In genomic region chr14:92176476-92176875, GRCh38 we compare ENCODE assay signal across 26 cellular contexts. TPM values are rescaled to one million over a fixed set of nuclear protein-coding genes. Genes with fewer than 3 reads are reported as not detected.
DNase-seq lines count a peak whose midpoint lies in the region; ATAC-seq, FAIRE-seq and TF ChIP-seq lines count a peak whose summit lies in the region.
"Had no signal": no experiment of that assay in that cellular context is flagged by ENCODE, and none has a peak within 500 bp of the region (broad histone marks: within the 10 kb centered on the region; RNA-seq: fewer than 3 reads in every experiment).

No MANE protein-coding gene starts in this region.

- H3K27me3 ChIP-seq in RWPE2 (ENCODE audit: insufficient read depth, poor library complexity, severe bottlenecking) (no peaks in the 10 kb centered on the region), mammary epithelial cell (ENCODE audit: insufficient read depth, low read length) (no peaks in the 10 kb centered on the region), keratinocyte (ENCODE audit: control insufficient read depth, extremely low read depth, insufficient read depth, low read length) (no peaks in the 10 kb centered on the region), MG63 (no peaks in the 10 kb centered on the region)
- H3K27me3 ChIP-seq: BE2C, BLaER1 had no signal

- no peaks in the 10 kb centered on the region for H3K9me3 ChIP-seq in RWPE2 (ENCODE audit: severe bottlenecking)
- H3K9me3 ChIP-seq in mammary epithelial cell (replicated peaks; ENCODE audit: insufficient read depth, low read length) = no peaks in the 10 kb centered on the region
- no peaks in the 10 kb centered on the region for H3K9me3 ChIP-seq in keratinocyte (ENCODE audit: control insufficient read depth, low read depth, low read length)
- H3K9me3 ChIP-seq in mucosa of descending colon = no peaks in the 10 kb centered on the region
- H3K9me3 ChIP-seq in MG63 = no peaks in the 10 kb centered on the region
- H3K9me3 ChIP-seq: BE2C had no signal

- in situ Hi-C loops in mammary epithelial cell (cut with MboI; ENCODE audit: low sequenced_read_pairs in 2 of 2) = no loop called here

- intact Hi-C loops in mammary epithelial cell (cut with micrococcal nuclease) = no loop called here
- intact Hi-C loops in left colon (cut with DNase I, micrococcal nuclease) = no loop called here
- intact Hi-C loops in mucosa of descending colon (cut with DNase I, micrococcal nuclease) = no loop called here

- no peak for TF ChIP-seq CTCF in RWPE2 (IDR thresholded peaks at IDR 0.05; ENCODE audit: poor library complexity, severe bottlenecking)
- TF ChIP-seq CTCF in mammary epithelial cell (conservative IDR thresholded peaks at IDR 0.05 in 1 of 2, IDR thresholded peaks at IDR 0.05 in 1 of 2; ENCODE audit: extremely low read depth in 1 of 2, insufficient read depth in 1 of 2, low read depth in 1 of 2, low read length in 2 of 2) = no peak
- no peak for TF ChIP-seq CTCF in epithelial cell of esophagus (IDR thresholded peaks at IDR 0.05; ENCODE audit: insufficient read depth, low read depth, low read length, missing control alignments)
- no peak for TF ChIP-seq CTCF in keratinocyte (optimal IDR thresholded peaks at IDR 0.05 in 1 of 3, IDR thresholded peaks at IDR 0.05 in 1 of 3, conservative IDR thresholded peaks at IDR 0.05 in 1 of 3; ENCODE audit: extremely low read depth in 1 of 3, insufficient read depth in 2 of 3, low read length in 3 of 3)
- no peak for TF ChIP-seq CTCF in mucosa of descending colon (IDR thresholded peaks at IDR 0.05)

- CTCF ChIA-PET in mammary epithelial cell (lab: Charles Lee; ENCODE audit: low non-redundant PET) = no interaction called here

- H3K27ac ChIP-seq in RWPE2 (ENCODE audit: poor library complexity, severe bottlenecking) (no peak overlapping the region), mammary epithelial cell (ENCODE audit: insufficient read depth, low read depth, low read length) (no peak overlapping the region), keratinocyte (ENCODE audit: control insufficient read depth, insufficient read depth, low read length) (no peak overlapping the region)
- H3K27ac ChIP-seq: BLaER1 had no signal

- H3K36me3 ChIP-seq in RWPE2 (ENCODE audit: low read depth) (no peaks in the 10 kb centered on the region), mammary epithelial cell (ENCODE audit: insufficient read depth, low read length) (no peaks in the 10 kb centered on the region), keratinocyte (ENCODE audit: control insufficient read depth in 2 of 2, extremely low read depth in 1 of 2, insufficient read depth in 2 of 2, low read length in 2 of 2) (no peaks in the 10 kb centered on the region), mucosa of descending colon (ENCODE audit: low read depth) (no peaks in the 10 kb centered on the region), MG63 (no peaks in the 10 kb centered on the region)
- H3K36me3 ChIP-seq: BE2C, BLaER1 had no signal

- H3K4me2 ChIP-seq in mammary epithelial cell (ENCODE audit: insufficient read depth, low read depth, low read length) = no peak overlapping the region
- no peak overlapping the region for H3K4me2 ChIP-seq in keratinocyte (ENCODE audit: control insufficient read depth, extremely low read depth, insufficient read depth, low read depth, low read length)
- H3K4me2 ChIP-seq: BLaER1 had no signal

- no peak overlapping the region for H3K4me3 ChIP-seq in RWPE2 (ENCODE audit: severe bottlenecking)
- no peak overlapping the region for H3K4me3 ChIP-seq in mammary epithelial cell (replicated peaks in 1 of 3; ENCODE audit: insufficient read depth in 1 of 3, low read depth in 2 of 3, low read length in 3 of 3)
- no peak overlapping the region for H3K4me3 ChIP-seq in epithelial cell of esophagus (ENCODE audit: low read length)
- H3K4me3 ChIP-seq in keratinocyte (ENCODE audit: control insufficient read depth in 2 of 3, extremely low read depth in 1 of 3, insufficient read depth in 2 of 3, low read depth in 1 of 3, low read length in 3 of 3) = no peak overlapping the region
- no peak overlapping the region for H3K4me3 ChIP-seq in mucosa of descending colon
- H3K4me3 ChIP-seq in MG63 = no peak overlapping the region
- H3K4me3 ChIP-seq: BLaER1, GM12878 had no signal

- DNase-seq in RWPE2 (ENCODE audit: low spot score) (no peak), mammary epithelial cell (peak; percentile 25), epithelial cell of esophagus (ENCODE audit: low read depth) (peak; percentile 62), keratinocyte (ENCODE audit: low read depth, low spot score) (no peak), left colon (no peak), mucosa of descending colon (no peak), MG63 (no peak)
- DNase-seq: 8988T; ACHN; BE2C; C1 segment of cervical spinal cord; CD4-positive, alpha-beta memory T cell; CD4-positive, CD25-positive, alpha-beta regulatory T cell; CD8-positive, alpha-beta memory T cell; DMS 273 treated with DMSO at 0.1 percent for 48 hours; DMS153; DMS53; DMS79; DND-41; EL; GDM1 had no signal

- no peaks in the 10 kb centered on the region for H3K9me1 ChIP-seq in keratinocyte (ENCODE audit: control insufficient read depth, extremely low read depth, insufficient read depth, low read length)

- 45% methylated on average over 2 of the region's 2 CpGs for WGBS in mammary epithelial cell (ENCODE audit: low coverage, missing lambda C conversion rate)

- dilution Hi-C loops in mammary epithelial cell (cut with HindIII; ENCODE audit: low sequenced_read_pairs) (no loop called here), keratinocyte (cut with MboI; ENCODE audit: extremely low pct_ligation_motif_present, low sequenced_read_pairs) (no loop called here)

- H3K4me1 ChIP-seq in RWPE2 (ENCODE audit: insufficient read depth, poor library complexity, severe bottlenecking) (no peaks in the 10 kb centered on the region), mammary epithelial cell (ENCODE audit: insufficient read depth, low read length) (peaks cover 7% of the 10 kb centered on the region), keratinocyte (ENCODE audit: control insufficient read depth, extremely low read depth, insufficient read depth, low read length) (peaks cover 4% of the 10 kb centered on the region), mucosa of descending colon (ENCODE audit: low read depth) (no peaks in the 10 kb centered on the region)
- H3K4me1 ChIP-seq: BE2C, BLaER1 had no signal

- no TSS peak for BruUV-seq in mammary epithelial cell (replicated peaks; lab: Mats Ljungman, UMichigan)

- H4K20me1 ChIP-seq in mammary epithelial cell (ENCODE audit: insufficient read depth, low read length) (no peaks in the 10 kb centered on the region), keratinocyte (ENCODE audit: control insufficient read depth, extremely low read depth, insufficient read depth, low read length) (no peaks in the 10 kb centered on the region)
- H4K20me1 ChIP-seq: BLaER1 had no signal

- no peak overlapping the region for H3K9ac ChIP-seq in mammary epithelial cell (ENCODE audit: insufficient read depth, low read length)
- H3K9ac ChIP-seq in keratinocyte (ENCODE audit: control insufficient read depth, extremely low read depth, insufficient read depth, low read length) = no peak overlapping the region
- H3K9ac ChIP-seq: BLaER1 had no signal

- no peaks in the 10 kb centered on the region for H3K79me2 ChIP-seq in mammary epithelial cell (ENCODE audit: insufficient read depth, low read length)
- no peaks in the 10 kb centered on the region for H3K79me2 ChIP-seq in keratinocyte (ENCODE audit: control insufficient read depth, insufficient read depth, low read length)

- ATAC-seq in RWPE2 (ENCODE audit: low read depth) = peak; percentile 63; the same call in 2 of the 3 replicates
- no peak for ATAC-seq in left colon
- ATAC-seq in mucosa of descending colon = no peak
- ATAC-seq: GM12878 had no signal

- H2AFZ ChIP-seq in mammary epithelial cell (ENCODE audit: low read depth, low read length) (peak overlapping the region; percentile 51), keratinocyte (ENCODE audit: control insufficient read depth, low read length) (no peak overlapping the region)

- peak; percentile 48 for FAIRE-seq in keratinocyte (lab: Jason Lieb, UNC)
- FAIRE-seq: A204.1, GM12878, GM12892, GM18507 had no signal

RNA-seq across cellular contexts. Expression of gene CPSF2, which starts 54.7 kb away (rescaled TPM):
- total RNA-seq in mammary epithelial cell = 10 to 100 TPM; 33.7 to 85.5 TPM
- polyA plus RNA-seq in mammary epithelial cell = 22.1 TPM
- polyA minus RNA-seq in mammary epithelial cell = 30.5 TPM
- 33.8 to 67.9 TPM (median 35.4 TPM) in 3 replicates for polyA plus RNA-seq in keratinocyte
- 56.8 TPM for polyA plus RNA-seq in keratinocyte (2011; ENCODE audit: low read depth)
- polyA plus RNA-seq in keratinocyte (2011; cell fraction: cytosol; rRNA removed) = 21.3 and 42.3 TPM in 2 replicates
- polyA plus RNA-seq in keratinocyte (2011; cell fraction: nucleus; rRNA removed) = 30.8 and 43.6 TPM in 2 replicates
- polyA plus RNA-seq in keratinocyte (2012; ENCODE audit: low replicate concordance) = 30.6 and 49.7 TPM in 2 replicates
- polyA minus RNA-seq in keratinocyte = 28.4 to 51.7 TPM (median 29.8 TPM) in 3 replicates
- 24.7 TPM for polyA minus RNA-seq in keratinocyte (2011; cell fraction: cytosol; rRNA and poly(A)+ RNA removed)
- polyA minus RNA-seq in keratinocyte (2011; cell fraction: nucleus; rRNA and poly(A)+ RNA removed) = 16.9 and 53.4 TPM in 2 replicates
- 10 to 100 TPM; 46.9 TPM for total RNA-seq in left colon
- total RNA-seq in mucosa of descending colon = 10 to 100 TPM; 33.4 to 57.5 (median 47.0) TPM
- total RNA-seq in MG63 (2014; rRNA removed; shearing (Covaris generic); ENCODE audit: low replicate concordance) = 39.2 and 67.6 TPM in 2 replicates

RNA-seq across cellular contexts. Expression of gene NDUFB1, which starts 55.0 kb away (rescaled TPM):
- 100 to 1,000 TPM in 1 of 2 donors, 10 to 100 TPM in 1; 79.9 to 110 TPM for total RNA-seq in mammary epithelial cell
- polyA plus RNA-seq in mammary epithelial cell = 192 TPM
- polyA minus RNA-seq in mammary epithelial cell = 160 TPM
- polyA plus RNA-seq in keratinocyte = 269 to 555 TPM (median 393 TPM) in 3 replicates
- 155 TPM for polyA plus RNA-seq in keratinocyte (2011; ENCODE audit: low read depth)
- polyA plus RNA-seq in keratinocyte (2011; cell fraction: cytosol; rRNA removed) = 428 and 503 TPM in 2 replicates
- 144 and 190 TPM in 2 replicates for polyA plus RNA-seq in keratinocyte (2011; cell fraction: nucleus; rRNA removed)
- polyA plus RNA-seq in keratinocyte (2012; ENCODE audit: low replicate concordance) = 323 and 401 TPM in 2 replicates
- polyA minus RNA-seq in keratinocyte = 25.2 to 74.5 TPM (median 49.1 TPM) in 3 replicates
- 36.1 TPM for polyA minus RNA-seq in keratinocyte (2011; cell fraction: cytosol; rRNA and poly(A)+ RNA removed)
- 12.6 and 12.8 TPM in 2 replicates for polyA minus RNA-seq in keratinocyte (2011; cell fraction: nucleus; rRNA and poly(A)+ RNA removed)
- total RNA-seq in left colon = 100 to 1,000 TPM; 179 TPM
- 100 to 1,000 TPM; 138 to 170 (median 142) TPM for total RNA-seq in mucosa of descending colon
- total RNA-seq in MG63 (2014; rRNA removed; shearing (Covaris generic); ENCODE audit: low replicate concordance) = 29.7 and 177 TPM in 2 replicates

Comparison
In these comparisons a context has a peak if more than half of its experiments do, and no peak if none do; other contexts are left out.
1. DNase-seq: peak in mammary epithelial cell (single experiment) and epithelial cell of esophagus (single experiment); none in RWPE2 (single experiment), keratinocyte (single experiment), left colon (0 of 2), mucosa of descending colon (0 of 3) and MG63 (single experiment).